Comparison of ENCODE assay signal across 8 cellular contexts in genomic region chr16:643050-643368, GRCh38. TPM values are rescaled to one million over a fixed set of nuclear protein-coding genes. Genes with fewer than 3 reads are reported as not detected.
A peak's percentile ranks its signal among the peaks of the same experiment; 100 is the strongest.
DNase-seq lines count a peak whose midpoint lies in the region; ATAC-seq and TF ChIP-seq lines count a peak whose summit lies in the region.
"Had no signal": no experiment of that assay in that cellular context is flagged by ENCODE, and none has a peak within 500 bp of the region (broad histone marks: within the 10 kb centered on the region; RNA-seq: fewer than 3 reads in every experiment).

No MANE protein-coding gene starts in this region.

- peaks cover 5% of the 10 kb centered on the region for H3K4me1 ChIP-seq in HAP-1
- peaks cover 6% of the 10 kb centered on the region for H3K4me1 ChIP-seq in iPS-18a (ENCODE audit: control insufficient read depth, low read depth, low read length)
- H3K4me1 ChIP-seq in spleen: peaks cover 17 to 88% (median 54%) of the 10 kb centered on the region in 6 donors

- H3K9me3 Mint-ChIP-seq in activated CD4-positive, alpha-beta memory T cell treated with anti-CD3 and anti-CD28 coated beads for 36 hours: no peaks in the 10 kb centered on the region
- H3K9me3 Mint-ChIP-seq in endothelial cell (ENCODE audit: unreplicated experiment): no peaks in the 10 kb centered on the region

- TF ChIP-seq CTCF in spleen (IDR thresholded peaks at IDR 0.05 in 8 of 11, conservative IDR thresholded peaks at IDR 0.05 in 3 of 11) (no peak), endothelial cell (IDR thresholded peaks at IDR 0.05; ENCODE audit: unreplicated experiment) (no peak)

- in situ Hi-C loops in HAP-1 (cut with MboI; ENCODE audit: low sequenced_read_pairs): no loop called here

- H3K27ac ChIP-seq in iPS-18a (ENCODE audit: low read length) (no peak overlapping the region), spleen (peak overlapping the region in 6 of 8 donors; percentile 88 to 93 (median 89))

- intact Hi-C loops in activated CD4-positive, alpha-beta memory T cell treated with anti-CD3 and anti-CD28 coated beads for 36 hours (cut with micrococcal nuclease): no loop called here
- intact Hi-C loops in spleen (cut with DNase I; ENCODE audit: low total_unique reads) (loop anchor here (5.0 kb wide), 1 partner anchor 56 kb away; no protein-coding TSS in a partner anchor), left colon (cut with DNase I, micrococcal nuclease) (no loop called here)

- H3K9ac ChIP-seq in iPS-18a (ENCODE audit: low read length): peak overlapping the region; percentile 59

- no peaks in the 10 kb centered on the region for H3K9me3 ChIP-seq in HAP-1
- no peaks in the 10 kb centered on the region for H3K9me3 ChIP-seq in iPS-18a (ENCODE audit: control insufficient read depth, low read depth, low read length)
- no peaks in the 10 kb centered on the region for H3K9me3 ChIP-seq in spleen

- no peak overlapping the region for H3K27ac Mint-ChIP-seq in activated CD4-positive, alpha-beta memory T cell treated with anti-CD3 and anti-CD28 coated beads for 36 hours
- no peak overlapping the region for H3K27ac Mint-ChIP-seq in endothelial cell (ENCODE audit: unreplicated experiment)

- POLR2A ChIA-PET in activated CD4-positive, alpha-beta memory T cell treated with anti-CD3 and anti-CD28 coated beads for 36 hours (lab: Charles Lee): interaction anchor here (1.0 kb wide), 1 partner anchor 33 kb away, joined by 3 read pairs; the partner anchor contains the start of gene RHBDL1

- H3K4me3 Mint-ChIP-seq in activated CD4-positive, alpha-beta memory T cell treated with anti-CD3 and anti-CD28 coated beads for 36 hours: peak overlapping the region; percentile 73
- H3K4me3 Mint-ChIP-seq in endothelial cell (ENCODE audit: unreplicated experiment): no peak overlapping the region

- ATAC-seq in left colon: no peak

- peak overlapping the region; percentile 57 for H3K4me3 ChIP-seq in HAP-1
- peak overlapping the region; percentile 65 for H3K4me3 ChIP-seq in iPS-18a (ENCODE audit: low read length)
- peak overlapping the region; percentile 82 to 99 (median 94) for H3K4me3 ChIP-seq in spleen

- H3K27me3 ChIP-seq in HAP-1 (ENCODE audit: low read depth) (no peaks in the 10 kb centered on the region), iPS-18a (ENCODE audit: control insufficient read depth, insufficient read depth, low read length) (peaks cover 10% of the 10 kb centered on the region), spleen (replicated peaks in 1 of 7) (no peaks in the 10 kb centered on the region)

- H3K36me3 Mint-ChIP-seq in activated CD4-positive, alpha-beta memory T cell treated with anti-CD3 and anti-CD28 coated beads for 36 hours: no peaks in the 10 kb centered on the region
- H3K36me3 Mint-ChIP-seq in endothelial cell (ENCODE audit: low read depth, unreplicated experiment): no peaks in the 10 kb centered on the region

- DNase-seq in HAP-1 (ENCODE audit: low spot score in 2 of 2) (no peak), spleen (peak; percentile 79), left colon (no peak), endothelial cell (ENCODE audit: low spot score) (no peak), DMS79 (lab: John Stamatoyannopoulos, UW) (no peak)
- no peak for DNase-seq in activated CD4-positive, alpha-beta memory T cell treated with anti-CD3 and anti-CD28 coated beads for 36 hours
- DNase-seq: GOT3 had no signal

- 84 to 91% (median 86%) methylated on average over 12 to 13 of the region's 13 CpGs for WGBS in spleen, 5 donors

- CTCF ChIA-PET in activated CD4-positive, alpha-beta memory T cell treated with anti-CD3 and anti-CD28 coated beads for 36 hours (lab: Charles Lee): interaction anchor here (0.6 kb wide), 1 partner anchor 95 kb away, joined by 3 read pairs; no protein-coding TSS in a partner anchor

- no peaks in the 10 kb centered on the region for H3K27me3 Mint-ChIP-seq in activated CD4-positive, alpha-beta memory T cell treated with anti-CD3 and anti-CD28 coated beads for 36 hours
- H3K27me3 Mint-ChIP-seq in endothelial cell (ENCODE audit: unreplicated experiment): peaks cover 3% of the 10 kb centered on the region

- no peak for TF ChIP-seq POLR2A in spleen (IDR thresholded peaks at IDR 0.05)

- H3K4me1 Mint-ChIP-seq in activated CD4-positive, alpha-beta memory T cell treated with anti-CD3 and anti-CD28 coated beads for 36 hours (ENCODE audit: low read depth): peaks cover 15% of the 10 kb centered on the region
- H3K4me1 Mint-ChIP-seq in endothelial cell (ENCODE audit: unreplicated experiment): peaks cover 2% of the 10 kb centered on the region

- H3K36me3 ChIP-seq in HAP-1 (replicated peaks) (peaks cover 14% of the 10 kb centered on the region; the same call in 1 of the 2 replicates), iPS-18a (ENCODE audit: control insufficient read depth, low read depth, low read length) (no peaks in the 10 kb centered on the region), spleen (no peaks in the 10 kb centered on the region)

RNA-seq across cellular contexts. Expression of gene MCRIP2, which starts 1.4 kb away (rescaled TPM):
- 10 to 100 TPM; 41.1 to 44.1 TPM for total RNA-seq in activated CD4-positive, alpha-beta memory T cell treated with anti-CD3 and anti-CD28 coated beads for 36 hours
- total RNA-seq in spleen: 10 to 100 TPM; 23.6 to 45.8 (median 36.1) TPM
- polyA plus RNA-seq in spleen: 100 to 1,000 TPM in 1 of 3 donors, 10 to 100 TPM in 2; 56.5 to 106 (median 80.8) TPM
- 100 to 1,000 TPM in 1 of 2 donors, 10 to 100 TPM in 1; 98.5 to 161 TPM for total RNA-seq in left colon
- total RNA-seq in endothelial cell (ENCODE audit: unreplicated experiment): 2.9 TPM

RNA-seq across cellular contexts. Expression of gene WDR90, which starts 6.2 kb away (rescaled TPM):
- 10 to 100 TPM; 52.8 to 58.2 TPM for total RNA-seq in activated CD4-positive, alpha-beta memory T cell treated with anti-CD3 and anti-CD28 coated beads for 36 hours
- total RNA-seq in spleen (10 to 100 TPM in 6 of 7 donors, 1 to 10 TPM in 1; 7.9 to 30.2 (median 16.7) TPM), left colon (10 to 100 TPM; 28.3 to 57.6 TPM), endothelial cell (ENCODE audit: unreplicated experiment) (25.2 TPM)
- 10 to 100 TPM; 10.3 to 25.1 (median 22.1) TPM for polyA plus RNA-seq in spleen

RNA-seq across cellular contexts. Expression of gene METTL26, which starts 6.9 kb away (rescaled TPM):
- 100 to 1,000 TPM; 113 to 117 TPM for total RNA-seq in activated CD4-positive, alpha-beta memory T cell treated with anti-CD3 and anti-CD28 coated beads for 36 hours
- 10 to 100 TPM; 39.6 to 78.4 (median 46.0) TPM for total RNA-seq in spleen
- 100 to 1,000 TPM; 114 to 165 (median 133) TPM for polyA plus RNA-seq in spleen
- 10 to 100 TPM; 42.0 to 52.0 TPM for total RNA-seq in left colon
- 48.5 TPM for total RNA-seq in endothelial cell (ENCODE audit: unreplicated experiment)

RNA-seq across cellular contexts. Expression of gene WFIKKN1, which starts 12.2 kb away (rescaled TPM):
- total RNA-seq in activated CD4-positive, alpha-beta memory T cell treated with anti-CD3 and anti-CD28 coated beads for 36 hours: under 1 TPM; 0.05 to 0.07 TPM
- total RNA-seq in spleen: 1 to 10 TPM in 3 of 7 donors, under 1 TPM in 4; 0.49 to 1.5 (median 0.95) TPM
- 1 to 10 TPM in 1 of 3 donors, under 1 TPM in 2; 0.15 to 1.8 (median 0.30) TPM for polyA plus RNA-seq in spleen
- 1 to 10 TPM in 1 of 2 donors, under 1 TPM in 1; 0.64 to 3.6 TPM for total RNA-seq in left colon
- 0.44 TPM for total RNA-seq in endothelial cell (ENCODE audit: unreplicated experiment)

RNA-seq across cellular contexts. Expression of gene RHOT2, which starts 24.9 kb away (rescaled TPM):
- total RNA-seq in activated CD4-positive, alpha-beta memory T cell treated with anti-CD3 and anti-CD28 coated beads for 36 hours: 100 to 1,000 TPM; 112 to 128 TPM
- total RNA-seq in spleen (100 to 1,000 TPM in 5 of 7 donors, 10 to 100 TPM in 2; 71.3 to 152 (median 131) TPM), left colon (100 to 1,000 TPM; 118 to 158 TPM), endothelial cell (ENCODE audit: unreplicated experiment) (121 TPM)
- polyA plus RNA-seq in spleen: 100 to 1,000 TPM; 139 to 309 (median 245) TPM
